ENCODE assay signal across 18 cellular contexts in genomic region chr20:23412026-23412425, GRCh38. TPM values are rescaled to one million over a fixed set of nuclear protein-coding genes. Genes with fewer than 3 reads are reported as not detected.
A peak's percentile ranks its signal among the peaks of the same experiment; 100 is the strongest.
DNase-seq lines count a peak whose midpoint lies in the region; ATAC-seq, FAIRE-seq and TF ChIP-seq lines count a peak whose summit lies in the region.
"Had no signal": no experiment of that assay in that cellular context is flagged by ENCODE, and none has a peak within 500 bp of the region (broad histone marks: within the 10 kb centered on the region; RNA-seq: fewer than 3 reads in every experiment).

No MANE protein-coding gene starts in this region.

- POLR2A ChIA-PET in HepG2 (lab: Yijun Ruan, JAX): interaction anchor here (1.2 to 1.7 kb wide), 2 partner anchors 9 to 62 kb away, joined by 3 to 8 read pairs; partner anchors contain the start of gene NAPB

- peak; percentile 26 to 41 for DNase-seq in AML-193 (lab: John Stamatoyannopoulos, UW)
- DNase-seq in LHCN-M2 (ENCODE audit: low read depth): peak; percentile 24
- no peak for DNase-seq in chondrocyte (ENCODE audit: low spot score)
- peak; percentile 70 for DNase-seq in HepG2 (ENCODE audit: low spot score)
- DNase-seq in activated naive CD4-positive, alpha-beta T cell treated with anti-CD3 and anti-CD28 coated beads for 36 hours: no peak
- no peak for DNase-seq in iPS-NIHi11 (ENCODE audit: low spot score)
- no peak for DNase-seq in activated T-cell treated with anti-CD3 and anti-CD28 coated beads, Interleukin-2, amount 50 U/mL, for 24 hours
- DNase-seq: activated CD4-positive, CD25-positive, alpha-beta regulatory T cell treated with anti-CD3 and anti-CD28 coated beads, Interleukin-2, amount 50 U/mL, for 72 hours; DMS79; NCI-H1930; stimulated activated CD4-positive, alpha-beta T cell treated with anti-CD3 and anti-CD28 coated beads, Interleukin-4, amount 100 ng/mL, for 24 hours; upper lobe of left lung had no signal

- ATAC-seq in HepG2: peak; percentile 89
- ATAC-seq in GM21825 (IDR thresholded peaks at IDR 0.05; ENCODE audit: unreplicated experiment): no peak
- ATAC-seq: activated naive CD4-positive, alpha-beta T cell treated with anti-CD3 and anti-CD28 coated beads, Interleukin-2, amount 50 U/mL, for 72 hours; stimulated activated effector memory CD8-positive, alpha-beta T cell treated with anti-CD3 and anti-CD28 coated beads, Interleukin-12 subunit alpha, Interleukin-12 subunit beta, amount 100 ng/mL, for 72 hours had no signal

- TF ChIP-seq CTCF in chondrocyte (IDR thresholded peaks at IDR 0.05): no peak
- peak; percentile 58 for TF ChIP-seq CTCF in HepG2 (CRISPR knock-in tag; IDR thresholded peaks at IDR 0.05)

- FAIRE-seq in HepG2 (lab: Jason Lieb, UNC): no peak
- FAIRE-seq: colon had no signal

- no peaks in the 10 kb centered on the region for H3K36me3 Mint-ChIP-seq in chondrocyte (ENCODE audit: low read depth)
- peaks cover 3% of the 10 kb centered on the region for H3K36me3 Mint-ChIP-seq in activated naive CD4-positive, alpha-beta T cell treated with anti-CD3 and anti-CD28 coated beads for 36 hours (ENCODE audit: low read depth)
- H3K36me3 Mint-ChIP-seq in activated T-cell treated with anti-CD3 and anti-CD28 coated beads, Interleukin-2, amount 50 U/mL, for 24 hours (ENCODE audit: low read depth): peaks cover 15% of the 10 kb centered on the region
- H3K36me3 Mint-ChIP-seq: activated naive CD4-positive, alpha-beta T cell treated with anti-CD3 and anti-CD28 coated beads, Interleukin-2, amount 50 U/mL, for 72 hours had no signal

- H3K4me3 ChIP-seq in HepG2 (replicated peaks in 1 of 3; ENCODE audit: insufficient read depth in 1 of 3, low read depth in 2 of 3, low read length in 3 of 3): no peak overlapping the region
- H3K4me3 ChIP-seq: upper lobe of left lung had no signal

- peaks cover 43% of the 10 kb centered on the region for H4K20me1 ChIP-seq in HepG2 (ENCODE audit: insufficient read depth, low read length)

- H3K4me2 ChIP-seq in HepG2 (ENCODE audit: low read depth, low read length): no peak overlapping the region

- no peak overlapping the region for H3K4me3 Mint-ChIP-seq in chondrocyte (ENCODE audit: unreplicated experiment)
- H3K4me3 Mint-ChIP-seq in activated naive CD4-positive, alpha-beta T cell treated with anti-CD3 and anti-CD28 coated beads for 36 hours: no peak overlapping the region
- no peak overlapping the region for H3K4me3 Mint-ChIP-seq in activated T-cell treated with anti-CD3 and anti-CD28 coated beads, Interleukin-2, amount 50 U/mL, for 24 hours
- H3K4me3 Mint-ChIP-seq: stimulated activated effector memory CD8-positive, alpha-beta T cell treated with anti-CD3 and anti-CD28 coated beads, Interleukin-12 subunit alpha, Interleukin-12 subunit beta, amount 100 ng/mL, for 72 hours had no signal

- no peak overlapping the region for H2AFZ ChIP-seq in HepG2 (ENCODE audit: low read length)

- H3K79me2 ChIP-seq in HepG2 (ENCODE audit: insufficient read depth, low read length): peaks cover 99% of the 10 kb centered on the region

- TF ChIP-seq RAD21 in HepG2 (CRISPR knock-in tag; IDR thresholded peaks at IDR 0.05): no peak

- H3K36me3 ChIP-seq in HepG2 (replicated peaks in 1 of 2; ENCODE audit: control insufficient read depth in 1 of 2, insufficient read depth in 2 of 2, low read length in 2 of 2): peaks cover 0 to 4% of the 10 kb centered on the region in 2 experiments; a peak in 2 of 5 replicates
- H3K36me3 ChIP-seq: upper lobe of left lung had no signal

- TF ChIP-seq POLR2A in HepG2 (IDR thresholded peaks at IDR 0.05; ENCODE audit: insufficient read depth in 1 of 2, low read depth in 2 of 2, low read length in 2 of 2): no peak

- intact Hi-C loops in HepG2 (cut with micrococcal nuclease; ENCODE audit: unreplicated experiment): no loop called here
- intact Hi-C loops in activated naive CD4-positive, alpha-beta T cell treated with anti-CD3 and anti-CD28 coated beads for 36 hours (cut with micrococcal nuclease): no loop called here

- CTCF ChIA-PET in HepG2 (lab: Yijun Ruan, JAX; ENCODE audit: low intra/inter-chr PET ratio, low total read pairs): no interaction called here
- CTCF ChIA-PET in activated naive CD4-positive, alpha-beta T cell treated with anti-CD3 and anti-CD28 coated beads for 36 hours (lab: Charles Lee): no interaction called here

- H3K9me3 Mint-ChIP-seq in chondrocyte (ENCODE audit: low read depth): no peaks in the 10 kb centered on the region
- H3K9me3 Mint-ChIP-seq in activated naive CD4-positive, alpha-beta T cell treated with anti-CD3 and anti-CD28 coated beads for 36 hours: no peaks in the 10 kb centered on the region
- no peaks in the 10 kb centered on the region for H3K9me3 Mint-ChIP-seq in activated T-cell treated with anti-CD3 and anti-CD28 coated beads, Interleukin-2, amount 50 U/mL, for 24 hours
- H3K9me3 Mint-ChIP-seq: activated naive CD4-positive, alpha-beta T cell treated with anti-CD3 and anti-CD28 coated beads, Interleukin-2, amount 50 U/mL, for 72 hours; stimulated activated effector memory CD8-positive, alpha-beta T cell treated with anti-CD3 and anti-CD28 coated beads, Interleukin-12 subunit alpha, Interleukin-12 subunit beta, amount 100 ng/mL, for 72 hours had no signal

- TF ChIP-seq EP300 in HepG2 (IDR thresholded peaks at IDR 0.05; ENCODE audit: low read depth in 2 of 2, low read length in 2 of 2): peak in 1 of 2 experiments; percentile 31; a peak in 1 of 4 replicates
- TF ChIP-seq EP300 in HepG2 (CRISPR knock-in tag; IDR thresholded peaks at IDR 0.05; ENCODE audit: borderline replicate concordance): no peak

- WGBS in HepG2 (ENCODE audit: low lambda C conversion rate): 33% methylated on average over 1 of the region's 1 CpG

- no peaks in the 10 kb centered on the region for H3K27me3 ChIP-seq in HepG2 (ENCODE audit: control insufficient read depth in 1 of 2, insufficient read depth in 2 of 2, low read length in 2 of 2)
- H3K27me3 ChIP-seq: upper lobe of left lung had no signal

- peak overlapping the region; percentile 96 for H3K27ac Mint-ChIP-seq in chondrocyte (ENCODE audit: unreplicated experiment)
- no peak overlapping the region for H3K27ac Mint-ChIP-seq in activated naive CD4-positive, alpha-beta T cell treated with anti-CD3 and anti-CD28 coated beads for 36 hours
- no peak overlapping the region for H3K27ac Mint-ChIP-seq in activated T-cell treated with anti-CD3 and anti-CD28 coated beads, Interleukin-2, amount 50 U/mL, for 24 hours
- H3K27ac Mint-ChIP-seq: activated naive CD4-positive, alpha-beta T cell treated with anti-CD3 and anti-CD28 coated beads, Interleukin-2, amount 50 U/mL, for 72 hours; stimulated activated effector memory CD8-positive, alpha-beta T cell treated with anti-CD3 and anti-CD28 coated beads, Interleukin-12 subunit alpha, Interleukin-12 subunit beta, amount 100 ng/mL, for 72 hours had no signal

- no peak overlapping the region for H3K9ac ChIP-seq in HepG2 (ENCODE audit: insufficient read depth, low read depth, low read length)

- in situ Hi-C loops in HepG2 (cut with HindIII; ENCODE audit: extremely low pct_ligation_motif_present, low pct_unique_long_range_greater_than_20kb): no loop called here

- H3K9me3 ChIP-seq in HepG2 (ENCODE audit: low read length): no peaks in the 10 kb centered on the region
- H3K9me3 ChIP-seq: upper lobe of left lung had no signal

- no peak overlapping the region for H3K27ac ChIP-seq in HepG2 (ENCODE audit: extremely low read length, insufficient read depth, low read length)
- H3K27ac ChIP-seq: upper lobe of left lung had no signal

- H3K4me1 ChIP-seq in HepG2 (ENCODE audit: insufficient read depth, low read length): peaks cover 65% of the 10 kb centered on the region

- no TSS peak for BruUV-seq in HepG2 (replicated peaks; lab: Mats Ljungman, UMichigan)

- peaks cover 53% of the 10 kb centered on the region for H3K4me1 Mint-ChIP-seq in chondrocyte (ENCODE audit: low read depth)
- H3K4me1 Mint-ChIP-seq in activated naive CD4-positive, alpha-beta T cell treated with anti-CD3 and anti-CD28 coated beads for 36 hours (ENCODE audit: low read depth): peaks cover 43% of the 10 kb centered on the region
- H3K4me1 Mint-ChIP-seq in activated T-cell treated with anti-CD3 and anti-CD28 coated beads, Interleukin-2, amount 50 U/mL, for 24 hours (ENCODE audit: low read depth): peaks cover 60% of the 10 kb centered on the region

- H3K27me3 Mint-ChIP-seq in chondrocyte (ENCODE audit: low read depth): no peaks in the 10 kb centered on the region
- H3K27me3 Mint-ChIP-seq in activated naive CD4-positive, alpha-beta T cell treated with anti-CD3 and anti-CD28 coated beads for 36 hours (ENCODE audit: low read depth): no peaks in the 10 kb centered on the region
- H3K27me3 Mint-ChIP-seq in activated T-cell treated with anti-CD3 and anti-CD28 coated beads, Interleukin-2, amount 50 U/mL, for 24 hours: no peaks in the 10 kb centered on the region

RNA-seq across cellular contexts. Expression of gene NAPB, which starts 9.3 kb away (rescaled TPM):
- total RNA-seq in LHCN-M2 (2014; rRNA removed) (12.8 and 14.2 TPM in 2 replicates), chondrocyte (7.5 to 10.6 TPM (median 8.1 TPM) in 3 replicates), HepG2 (2016; rRNA removed; fragmentation: Illumina TruSeq; extraction: Trizol) (9.5 and 15.2 TPM in 2 replicates)
- polyA plus RNA-seq in LHCN-M2 (2012): 3.8 TPM
- total RNA-seq in HepG2 (2016; cell fraction: cytosol; rRNA removed; fragmentation: Illumina TruSeq; extraction: Trizol; ENCODE audit: low read depth): 5.7 and 8.3 TPM in 2 replicates
- 9.4 and 13.7 TPM in 2 replicates for total RNA-seq in HepG2 (2016; cell fraction: insoluble cytoplasmic fraction; rRNA removed; fragmentation: Illumina TruSeq; extraction: Trizol)
- 5.0 and 5.2 TPM in 2 replicates for total RNA-seq in HepG2 (2016; cell fraction: membrane; rRNA removed; fragmentation: Illumina TruSeq; extraction: Trizol)
- 31.9 and 36.9 TPM in 2 replicates for total RNA-seq in HepG2 (2016; cell fraction: nucleus; rRNA removed; fragmentation: Illumina TruSeq; extraction: Trizol)
- polyA plus RNA-seq in HepG2 (2011; rRNA removed): 16.1 and 16.3 TPM in 2 replicates
- polyA plus RNA-seq in HepG2 (2011; cell fraction: cytosol; rRNA removed): 3.3 and 5.9 TPM in 2 replicates
- 32.8 and 44.6 TPM in 2 replicates for polyA plus RNA-seq in HepG2 (2011; cell fraction: nucleus; rRNA removed)
- 17.1 and 18.6 TPM in 2 replicates for polyA plus RNA-seq in HepG2 (2012)
- polyA plus RNA-seq in HepG2 (2016; cell fraction: cytosol; fragmentation: Illumina TruSeq; extraction: Trizol; ENCODE audit: low read depth): 0.59 and 0.69 TPM in 2 replicates
- polyA plus RNA-seq in HepG2 (2016; cell fraction: insoluble cytoplasmic fraction; fragmentation: Illumina TruSeq; extraction: Trizol; ENCODE audit: low read depth): 9.7 and 10.6 TPM in 2 replicates
- 2.0 and 2.7 TPM in 2 replicates for polyA plus RNA-seq in HepG2 (2016; cell fraction: membrane; fragmentation: Illumina TruSeq; extraction: Trizol; ENCODE audit: low read depth)
- 41.0 and 41.3 TPM in 2 replicates for polyA plus RNA-seq in HepG2 (2016; cell fraction: nucleus; fragmentation: Illumina TruSeq; extraction: Trizol; ENCODE audit: insufficient read depth, low read depth)
- polyA minus RNA-seq in HepG2 (2011; rRNA and poly(A)+ RNA removed; ENCODE audit: low replicate concordance): 6.7 and 8.6 TPM in 2 replicates
- polyA minus RNA-seq in HepG2 (2011; cell fraction: cytosol; rRNA and poly(A)+ RNA removed): 2.5 and 5.2 TPM in 2 replicates
- 82.9 and 91.0 TPM in 2 replicates for polyA minus RNA-seq in HepG2 (2011; cell fraction: nucleus; rRNA and poly(A)+ RNA removed)
- total RNA-seq in activated naive CD4-positive, alpha-beta T cell treated with anti-CD3 and anti-CD28 coated beads for 36 hours: 1 to 10 TPM; 5.4 to 7.6 TPM

RNA-seq across cellular contexts. Expression of gene CSTL1, which starts 27.5 kb away (rescaled TPM):
- total RNA-seq in LHCN-M2 (2014; rRNA removed) (not detected in 2 replicates), chondrocyte (not detected in 3 replicates), HepG2 (2016; rRNA removed; fragmentation: Illumina TruSeq; extraction: Trizol) (not detected in 2 replicates)
- not detected for polyA plus RNA-seq in LHCN-M2 (2012)
- total RNA-seq in HepG2 (2016; cell fraction: cytosol; rRNA removed; fragmentation: Illumina TruSeq; extraction: Trizol; ENCODE audit: low read depth): not detected in 2 replicates
- total RNA-seq in HepG2 (2016; cell fraction: insoluble cytoplasmic fraction; rRNA removed; fragmentation: Illumina TruSeq; extraction: Trizol): not detected in 2 replicates
- not detected in 2 replicates for total RNA-seq in HepG2 (2016; cell fraction: membrane; rRNA removed; fragmentation: Illumina TruSeq; extraction: Trizol)
- total RNA-seq in HepG2 (2016; cell fraction: nucleus; rRNA removed; fragmentation: Illumina TruSeq; extraction: Trizol): not detected in 2 replicates
- not detected in 2 replicates for polyA plus RNA-seq in HepG2 (2011; rRNA removed)
- not detected in 2 replicates for polyA plus RNA-seq in HepG2 (2011; cell fraction: cytosol; rRNA removed)
- not detected in 2 replicates for polyA plus RNA-seq in HepG2 (2011; cell fraction: nucleus; rRNA removed)
- polyA plus RNA-seq in HepG2 (2012): not detected in 2 replicates
- polyA plus RNA-seq in HepG2 (2016; cell fraction: cytosol; fragmentation: Illumina TruSeq; extraction: Trizol; ENCODE audit: low read depth): not detected in 2 replicates
- not detected in 2 replicates for polyA plus RNA-seq in HepG2 (2016; cell fraction: insoluble cytoplasmic fraction; fragmentation: Illumina TruSeq; extraction: Trizol; ENCODE audit: low read depth)
- polyA plus RNA-seq in HepG2 (2016; cell fraction: membrane; fragmentation: Illumina TruSeq; extraction: Trizol; ENCODE audit: low read depth): not detected in 2 replicates
- not detected in 2 replicates for polyA plus RNA-seq in HepG2 (2016; cell fraction: nucleus; fragmentation: Illumina TruSeq; extraction: Trizol; ENCODE audit: insufficient read depth, low read depth)
- polyA minus RNA-seq in HepG2 (2011; rRNA and poly(A)+ RNA removed; ENCODE audit: low replicate concordance): not detected in 2 replicates
- not detected in 2 replicates for polyA minus RNA-seq in HepG2 (2011; cell fraction: cytosol; rRNA and poly(A)+ RNA removed)
- not detected in 2 replicates for polyA minus RNA-seq in HepG2 (2011; cell fraction: nucleus; rRNA and poly(A)+ RNA removed)
- total RNA-seq in activated naive CD4-positive, alpha-beta T cell treated with anti-CD3 and anti-CD28 coated beads for 36 hours: not detected
- total RNA-seq: activated naive CD4-positive, alpha-beta T cell treated with anti-CD3 and anti-CD28 coated beads, Interleukin-2, amount 50 U/mL, for 72 hours; fibroblast of lung; pulmonary artery endothelial cell; upper lobe of left lung had no signal
- polyA plus RNA-seq: fibroblast of lung had no signal

RNA-seq across cellular contexts. Expression of gene CST11, which starts 40.6 kb away (rescaled TPM):
- total RNA-seq in LHCN-M2 (2014; rRNA removed) (not detected in 2 replicates), chondrocyte (not detected in 3 replicates), HepG2 (2016; rRNA removed; fragmentation: Illumina TruSeq; extraction: Trizol) (not detected in 2 replicates)
- polyA plus RNA-seq in LHCN-M2 (2012): not detected
- total RNA-seq in HepG2 (2016; cell fraction: cytosol; rRNA removed; fragmentation: Illumina TruSeq; extraction: Trizol; ENCODE audit: low read depth): not detected in 2 replicates
- total RNA-seq in HepG2 (2016; cell fraction: insoluble cytoplasmic fraction; rRNA removed; fragmentation: Illumina TruSeq; extraction: Trizol): not detected in 2 replicates
- not detected in 2 replicates for total RNA-seq in HepG2 (2016; cell fraction: membrane; rRNA removed; fragmentation: Illumina TruSeq; extraction: Trizol)
- total RNA-seq in HepG2 (2016; cell fraction: nucleus; rRNA removed; fragmentation: Illumina TruSeq; extraction: Trizol): not detected in 2 replicates
- polyA plus RNA-seq in HepG2 (2011; rRNA removed): not detected in 2 replicates
- not detected in 2 replicates for polyA plus RNA-seq in HepG2 (2011; cell fraction: cytosol; rRNA removed)
- polyA plus RNA-seq in HepG2 (2011; cell fraction: nucleus; rRNA removed): not detected in 2 replicates
- polyA plus RNA-seq in HepG2 (2012): not detected in 2 replicates
- polyA plus RNA-seq in HepG2 (2016; cell fraction: cytosol; fragmentation: Illumina TruSeq; extraction: Trizol; ENCODE audit: low read depth): not detected in 2 replicates
- polyA plus RNA-seq in HepG2 (2016; cell fraction: insoluble cytoplasmic fraction; fragmentation: Illumina TruSeq; extraction: Trizol; ENCODE audit: low read depth): not detected in 2 replicates
- polyA plus RNA-seq in HepG2 (2016; cell fraction: membrane; fragmentation: Illumina TruSeq; extraction: Trizol; ENCODE audit: low read depth): not detected in 2 replicates
- not detected in 2 replicates for polyA plus RNA-seq in HepG2 (2016; cell fraction: nucleus; fragmentation: Illumina TruSeq; extraction: Trizol; ENCODE audit: insufficient read depth, low read depth)
- polyA minus RNA-seq in HepG2 (2011; rRNA and poly(A)+ RNA removed; ENCODE audit: low replicate concordance): not detected in 2 replicates
- polyA minus RNA-seq in HepG2 (2011; cell fraction: cytosol; rRNA and poly(A)+ RNA removed): not detected in 2 replicates
- not detected in 2 replicates for polyA minus RNA-seq in HepG2 (2011; cell fraction: nucleus; rRNA and poly(A)+ RNA removed)
- not detected for total RNA-seq in activated naive CD4-positive, alpha-beta T cell treated with anti-CD3 and anti-CD28 coated beads for 36 hours
- total RNA-seq: activated naive CD4-positive, alpha-beta T cell treated with anti-CD3 and anti-CD28 coated beads, Interleukin-2, amount 50 U/mL, for 72 hours; fibroblast of lung; pulmonary artery endothelial cell; upper lobe of left lung had no signal
- polyA plus RNA-seq: fibroblast of lung had no signal

RNA-seq across cellular contexts. Expression of gene GZF1, which starts 50.0 kb away (rescaled TPM):
- total RNA-seq in LHCN-M2 (2014; rRNA removed) (18.7 and 19.6 TPM in 2 replicates), chondrocyte (10.7 to 14.6 TPM (median 11.4 TPM) in 3 replicates), HepG2 (2016; rRNA removed; fragmentation: Illumina TruSeq; extraction: Trizol) (26.0 and 26.4 TPM in 2 replicates)
- polyA plus RNA-seq in LHCN-M2 (2012): 8.7 TPM
- total RNA-seq in HepG2 (2016; cell fraction: cytosol; rRNA removed; fragmentation: Illumina TruSeq; extraction: Trizol; ENCODE audit: low read depth): 1.9 and 2.6 TPM in 2 replicates
- 22.9 and 24.5 TPM in 2 replicates for total RNA-seq in HepG2 (2016; cell fraction: insoluble cytoplasmic fraction; rRNA removed; fragmentation: Illumina TruSeq; extraction: Trizol)
- total RNA-seq in HepG2 (2016; cell fraction: membrane; rRNA removed; fragmentation: Illumina TruSeq; extraction: Trizol): 8.6 and 9.9 TPM in 2 replicates
- 19.0 and 22.5 TPM in 2 replicates for total RNA-seq in HepG2 (2016; cell fraction: nucleus; rRNA removed; fragmentation: Illumina TruSeq; extraction: Trizol)
- polyA plus RNA-seq in HepG2 (2011; rRNA removed): 16.9 and 21.9 TPM in 2 replicates
- polyA plus RNA-seq in HepG2 (2011; cell fraction: cytosol; rRNA removed): 9.4 and 15.6 TPM in 2 replicates
- polyA plus RNA-seq in HepG2 (2011; cell fraction: nucleus; rRNA removed): 66.6 and 67.6 TPM in 2 replicates
- 9.0 and 9.7 TPM in 2 replicates for polyA plus RNA-seq in HepG2 (2012)
- 0.93 and 1.7 TPM in 2 replicates for polyA plus RNA-seq in HepG2 (2016; cell fraction: cytosol; fragmentation: Illumina TruSeq; extraction: Trizol; ENCODE audit: low read depth)
- polyA plus RNA-seq in HepG2 (2016; cell fraction: insoluble cytoplasmic fraction; fragmentation: Illumina TruSeq; extraction: Trizol; ENCODE audit: low read depth): 14.6 and 15.6 TPM in 2 replicates
- polyA plus RNA-seq in HepG2 (2016; cell fraction: membrane; fragmentation: Illumina TruSeq; extraction: Trizol; ENCODE audit: low read depth): 3.4 and 4.4 TPM in 2 replicates
- polyA plus RNA-seq in HepG2 (2016; cell fraction: nucleus; fragmentation: Illumina TruSeq; extraction: Trizol; ENCODE audit: insufficient read depth, low read depth): 27.5 and 33.7 TPM in 2 replicates
- polyA minus RNA-seq in HepG2 (2011; rRNA and poly(A)+ RNA removed; ENCODE audit: low replicate concordance): 48.6 and 69.0 TPM in 2 replicates
- 17.5 and 22.3 TPM in 2 replicates for polyA minus RNA-seq in HepG2 (2011; cell fraction: cytosol; rRNA and poly(A)+ RNA removed)
- 37.7 and 38.0 TPM in 2 replicates for polyA minus RNA-seq in HepG2 (2011; cell fraction: nucleus; rRNA and poly(A)+ RNA removed)
- total RNA-seq in activated naive CD4-positive, alpha-beta T cell treated with anti-CD3 and anti-CD28 coated beads for 36 hours: 1 to 10 TPM; 2.9 to 3.3 TPM

Comparison
In these comparisons a context has a peak if more than half of its experiments do, and no peak if none do; other contexts are left out.
1. DNase-seq: peak in AML-193 (2 of 2), LHCN-M2 (single experiment) and HepG2 (single experiment); none in chondrocyte (single experiment), activated naive CD4-positive, alpha-beta T cell treated with anti-CD3 and anti-CD28 coated beads for 36 hours (single experiment), iPS-NIHi11 (single experiment) and activated T-cell treated with anti-CD3 and anti-CD28 coated beads, Interleukin-2, amount 50 U/mL, for 24 hours (single experiment).